ENCODE assay signal across 21 cellular contexts in genomic region chr6:53943410-53943809, GRCh38.
DNase-seq lines count a peak whose midpoint lies in the region; ATAC-seq, FAIRE-seq and TF ChIP-seq lines count a peak whose summit lies in the region.
"Had no signal": no experiment of that assay in that cellular context is flagged by ENCODE, and none has a peak within 500 bp of the region (broad histone marks: within the 10 kb centered on the region; RNA-seq: fewer than 3 reads in every experiment).

No MANE protein-coding gene starts in this region.

- H2AFZ ChIP-seq in endothelial cell of umbilical vein (ENCODE audit: low read depth, low read length) = peak overlapping the region; percentile 23
- H2AFZ ChIP-seq: PC-9 had no signal

- FAIRE-seq in endothelial cell of umbilical vein (lab: Jason Lieb, UNC) = peak; percentile 59
- FAIRE-seq: G401.6, GM12892, H54, small intestine had no signal

- H3K79me2 ChIP-seq in endothelial cell of umbilical vein (ENCODE audit: control insufficient read depth, insufficient read depth, low read length) (no peaks in the 10 kb centered on the region), mesendoderm (ENCODE audit: control insufficient read depth, insufficient read depth, low read length) (no peaks in the 10 kb centered on the region)

- H3K4me2 ChIP-seq in endothelial cell of umbilical vein (ENCODE audit: insufficient read depth, low read length) (no peak overlapping the region), mesendoderm (ENCODE audit: low read length) (no peak overlapping the region)
- H3K4me2 ChIP-seq: PC-9 had no signal

- H3K36me3 ChIP-seq in endothelial cell of umbilical vein (ENCODE audit: control insufficient read depth in 2 of 2, extremely low read depth in 1 of 2, insufficient read depth in 2 of 2, low read length in 2 of 2) (no peaks in the 10 kb centered on the region), left lung (no peaks in the 10 kb centered on the region), gastrocnemius medialis (no peaks in the 10 kb centered on the region), mesendoderm (ENCODE audit: control insufficient read depth, insufficient read depth, low read length) (no peaks in the 10 kb centered on the region)

- H3K4ac ChIP-seq in mesendoderm (ENCODE audit: low read depth, low read length) = no peak overlapping the region

- H3K27ac ChIP-seq in endothelial cell of umbilical vein (ENCODE audit: insufficient read depth, low read depth, low read length) = no peak overlapping the region
- H3K27ac ChIP-seq in left lung = no peak overlapping the region
- H3K27ac ChIP-seq in gastrocnemius medialis = no peak overlapping the region
- no peak overlapping the region for H3K27ac ChIP-seq in mesendoderm (ENCODE audit: low read depth, low read length)
- H3K27ac ChIP-seq: PC-9 had no signal

- no peaks in the 10 kb centered on the region for H3K36me3 Mint-ChIP-seq in activated CD4-positive, alpha-beta memory T cell treated with anti-CD3 and anti-CD28 coated beads for 36 hours
- H3K36me3 Mint-ChIP-seq: stimulated activated effector memory CD8-positive, alpha-beta T cell treated with anti-CD3 and anti-CD28 coated beads, Interleukin-12 subunit alpha, Interleukin-12 subunit beta, amount 100 ng/mL, for 72 hours had no signal

- H4K20me1 ChIP-seq in endothelial cell of umbilical vein (replicated peaks; ENCODE audit: control insufficient read depth, extremely low read depth, insufficient read depth, low read length) = no peaks in the 10 kb centered on the region

- POLR2A ChIA-PET in endothelial cell of umbilical vein (lab: Charles Lee) = interaction anchor here (0.8 to 1.2 kb wide), 2 partner anchors 148 to 149 kb away, joined by 3 read pairs; partner anchors contain the start of gene LRRC1
- POLR2A ChIA-PET in activated CD4-positive, alpha-beta memory T cell treated with anti-CD3 and anti-CD28 coated beads for 36 hours (lab: Charles Lee) = no interaction called here

- H4K5ac ChIP-seq in mesendoderm (ENCODE audit: low read length) = no peak overlapping the region

- ATAC-seq in left lung (peak; percentile 15), gastrocnemius medialis (peak; percentile 30 to 46)
- ATAC-seq: activated naive CD8-positive, alpha-beta T cell treated with anti-CD3 and anti-CD28 coated beads, Interleukin-2, amount 50 U/mL, for 24 hours; activated T-cell treated with anti-CD3 and anti-CD28 coated beads, Interleukin-2, amount 50 U/mL, for 4 hours; stimulated activated effector memory CD8-positive, alpha-beta T cell treated with anti-CD3 and anti-CD28 coated beads, Interleukin-12 subunit alpha, Interleukin-12 subunit beta, amount 100 ng/mL, for 72 hours had no signal

- H3K4me3 Mint-ChIP-seq in activated CD4-positive, alpha-beta memory T cell treated with anti-CD3 and anti-CD28 coated beads for 36 hours = no peak overlapping the region
- H3K4me3 Mint-ChIP-seq: activated naive CD8-positive, alpha-beta T cell treated with anti-CD3 and anti-CD28 coated beads, Interleukin-2, amount 50 U/mL, for 24 hours; activated T-cell treated with anti-CD3 and anti-CD28 coated beads, Interleukin-2, amount 50 U/mL, for 4 hours; dendritic cell treated with granulocyte-macrophage colony-stimulating factor and Interleukin-4, amounts not matched to agents 40 ng/mL and 50 ng/mL, for 4 days; nephron progenitor cell; stimulated activated effector memory CD8-positive, alpha-beta T cell treated with anti-CD3 and anti-CD28 coated beads, Interleukin-12 subunit alpha, Interleukin-12 subunit beta, amount 100 ng/mL, for 72 hours had no signal

- H3K27ac Mint-ChIP-seq in activated CD4-positive, alpha-beta memory T cell treated with anti-CD3 and anti-CD28 coated beads for 36 hours = no peak overlapping the region
- H3K27ac Mint-ChIP-seq: activated naive CD8-positive, alpha-beta T cell treated with anti-CD3 and anti-CD28 coated beads, Interleukin-2, amount 50 U/mL, for 24 hours; dendritic cell treated with granulocyte-macrophage colony-stimulating factor and Interleukin-4, amounts not matched to agents 40 ng/mL and 50 ng/mL, for 4 days; nephron progenitor cell; stimulated activated effector memory CD8-positive, alpha-beta T cell treated with anti-CD3 and anti-CD28 coated beads, Interleukin-12 subunit alpha, Interleukin-12 subunit beta, amount 100 ng/mL, for 72 hours had no signal

- intact Hi-C loops in endothelial cell of umbilical vein (cut with micrococcal nuclease) (loop anchor here (5.0 kb wide), 1 partner anchor 151 kb away; no protein-coding TSS in a partner anchor), left lung (cut with DNase I) (no loop called here), gastrocnemius medialis (cut with DNase I; ENCODE audit: low total_unique reads) (no loop called here)
- intact Hi-C loops in activated CD4-positive, alpha-beta memory T cell treated with anti-CD3 and anti-CD28 coated beads for 36 hours (cut with micrococcal nuclease) = no loop called here

- H3K9me3 ChIP-seq in endothelial cell of umbilical vein (replicated peaks; ENCODE audit: control insufficient read depth, insufficient read depth, low read length) (no peaks in the 10 kb centered on the region), left lung (peaks cover 0 to 6% of the 10 kb centered on the region in 2 donors), gastrocnemius medialis (no peaks in the 10 kb centered on the region)

- no peak overlapping the region for H3K56ac ChIP-seq in mesendoderm (ENCODE audit: low read length)

- peaks cover 6% of the 10 kb centered on the region for H3K27me3 Mint-ChIP-seq in activated CD4-positive, alpha-beta memory T cell treated with anti-CD3 and anti-CD28 coated beads for 36 hours
- H3K27me3 Mint-ChIP-seq: dendritic cell treated with granulocyte-macrophage colony-stimulating factor and Interleukin-4, amounts not matched to agents 40 ng/mL and 50 ng/mL, for 4 days had no signal

- H3K9me1 ChIP-seq in endothelial cell of umbilical vein (replicated peaks; ENCODE audit: control insufficient read depth, extremely low read depth, insufficient read depth, low read length) = no peaks in the 10 kb centered on the region

- peaks cover 6% of the 10 kb centered on the region for H3K4me1 ChIP-seq in endothelial cell of umbilical vein (ENCODE audit: control insufficient read depth, extremely low read depth, insufficient read depth, low read length)
- H3K4me1 ChIP-seq in left lung = peaks cover 0 to 6% of the 10 kb centered on the region in 2 donors
- H3K4me1 ChIP-seq in gastrocnemius medialis = peaks cover 7 to 11% of the 10 kb centered on the region in 2 donors
- no peaks in the 10 kb centered on the region for H3K4me1 ChIP-seq in mesendoderm (ENCODE audit: control insufficient read depth, low read depth, low read length)

- dilution Hi-C loops in endothelial cell of umbilical vein (cut with MboI; ENCODE audit: extremely low pct_ligation_motif_present, low sequenced_read_pairs) = no loop called here

- in situ Hi-C loops in gastrocnemius medialis (cut with MboI; ENCODE audit: low sequenced_read_pairs in 4 of 4) = no loop called here

- WGBS in mesendoderm (ENCODE audit: extremely low coverage, insufficient coverage, low lambda C conversion rate) = no CpG with 5 or more reads among the region's 2 CpGs

- no peaks in the 10 kb centered on the region for H3K27me3 ChIP-seq in endothelial cell of umbilical vein (ENCODE audit: control insufficient read depth in 2 of 2, insufficient read depth in 2 of 2, low read length in 2 of 2)
- no peaks in the 10 kb centered on the region for H3K27me3 ChIP-seq in left lung
- no peaks in the 10 kb centered on the region for H3K27me3 ChIP-seq in gastrocnemius medialis
- no peaks in the 10 kb centered on the region for H3K27me3 ChIP-seq in mesendoderm (ENCODE audit: insufficient read depth, low read length, poor library complexity)

- H3K9me3 Mint-ChIP-seq in activated CD4-positive, alpha-beta memory T cell treated with anti-CD3 and anti-CD28 coated beads for 36 hours = no peaks in the 10 kb centered on the region
- H3K9me3 Mint-ChIP-seq: activated T-cell treated with anti-CD3 and anti-CD28 coated beads, Interleukin-2, amount 50 U/mL, for 4 hours; stimulated activated effector memory CD8-positive, alpha-beta T cell treated with anti-CD3 and anti-CD28 coated beads, Interleukin-12 subunit alpha, Interleukin-12 subunit beta, amount 100 ng/mL, for 72 hours had no signal

- no TSS peak for BruUV-seq in endothelial cell of umbilical vein (replicated peaks; lab: Mats Ljungman, UMichigan)

- H3K4me1 Mint-ChIP-seq in activated CD4-positive, alpha-beta memory T cell treated with anti-CD3 and anti-CD28 coated beads for 36 hours (ENCODE audit: low read depth) = peaks cover 4% of the 10 kb centered on the region
- H3K4me1 Mint-ChIP-seq: nephron progenitor cell; stimulated activated effector memory CD8-positive, alpha-beta T cell treated with anti-CD3 and anti-CD28 coated beads, Interleukin-12 subunit alpha, Interleukin-12 subunit beta, amount 100 ng/mL, for 72 hours had no signal

- no peak overlapping the region for H2BK5ac ChIP-seq in mesendoderm (ENCODE audit: low read length)

- no peaks in the 10 kb centered on the region for H3K79me1 ChIP-seq in mesendoderm (ENCODE audit: low read length)

- no peak overlapping the region for H3K18ac ChIP-seq in mesendoderm (ENCODE audit: low read length)

- H3K23ac ChIP-seq in mesendoderm (ENCODE audit: low read length) = no peak overlapping the region

- DNase-seq in RPMI8226 = peak; percentile 36
- peak; percentile 77 for DNase-seq in endothelial cell of umbilical vein (ENCODE audit: low read depth, low spot score)
- no peak for DNase-seq in left lung
- DNase-seq in gastrocnemius medialis = no peak
- no peak for DNase-seq in mesendoderm
- DNase-seq in effector CD4-positive, alpha-beta T cell = no peak
- no peak for DNase-seq in activated CD4-positive, alpha-beta memory T cell treated with anti-CD3 and anti-CD28 coated beads for 36 hours
- DNase-seq in HPDE6-E6E7 (ENCODE audit: extremely low spot score) = no peak
- DNase-seq: activated CD4-positive, alpha-beta T cell treated with anti-CD3 and anti-CD28 coated beads, Interleukin-2, amount 50 U/mL, for 1 hour; activated naive CD8-positive, alpha-beta T cell treated with anti-CD3 and anti-CD28 coated beads, Interleukin-2, amount 50 U/mL, for 24 hours; activated T-cell treated with anti-CD3 and anti-CD28 coated beads, Interleukin-2, amount 50 U/mL, for 4 hours; NCI-H187 treated with DMSO at 0.1 percent for 48 hours; NCI-H526; nephron progenitor cell; PC-9; small intestine had no signal

- no peak for TF ChIP-seq POLR2A in endothelial cell of umbilical vein (IDR thresholded peaks at IDR 0.05; ENCODE audit: low read depth, low read length)
- TF ChIP-seq POLR2A in gastrocnemius medialis (IDR thresholded peaks at IDR 0.05) = no peak

- H3K4me3 ChIP-seq in endothelial cell of umbilical vein (replicated peaks in 1 of 3; ENCODE audit: insufficient read depth in 1 of 3, low read depth in 1 of 3, low read length in 3 of 3) (no peak overlapping the region), left lung (no peak overlapping the region), gastrocnemius medialis (no peak overlapping the region), mesendoderm (ENCODE audit: low read length) (no peak overlapping the region)
- H3K4me3 ChIP-seq: PC-9 had no signal

- H2AK5ac ChIP-seq in mesendoderm (ENCODE audit: low read length) = no peak overlapping the region

- H3K9ac ChIP-seq in endothelial cell of umbilical vein (replicated peaks; ENCODE audit: extremely low read depth, insufficient read depth, low read length) (no peak overlapping the region), mesendoderm (ENCODE audit: low read length) (no peak overlapping the region)

- no peak overlapping the region for H4K8ac ChIP-seq in mesendoderm (ENCODE audit: low read depth, low read length)

- H2BK120ac ChIP-seq in mesendoderm (ENCODE audit: low read depth, low read length) = no peak overlapping the region

- CTCF ChIA-PET in endothelial cell of umbilical vein (lab: Charles Lee) = interaction anchor here (0.9 to 2.4 kb wide), 6 partner anchors 8 to 225 kb away, joined by 3 to 15 read pairs (median 8); partner anchors contain the start of gene LRRC1
- CTCF ChIA-PET in activated CD4-positive, alpha-beta memory T cell treated with anti-CD3 and anti-CD28 coated beads for 36 hours (lab: Charles Lee) = no interaction called here

- no peak overlapping the region for H2BK15ac ChIP-seq in mesendoderm (replicated peaks; ENCODE audit: low read depth)

- no peak for TF ChIP-seq CTCF in endothelial cell of umbilical vein (IDR thresholded peaks at IDR 0.05; ENCODE audit: extremely low read depth in 1 of 2, insufficient read depth in 1 of 2, low read depth in 1 of 2, low read length in 2 of 2)
- no peak for TF ChIP-seq CTCF in left lung (IDR thresholded peaks at IDR 0.05)
- TF ChIP-seq CTCF in gastrocnemius medialis (IDR thresholded peaks at IDR 0.05 in 4 of 5, conservative IDR thresholded peaks at IDR 0.05 in 1 of 5) = no peak

Comparison
In these comparisons a context has a peak if more than half of its experiments do, and no peak if none do; other contexts are left out.
1. DNase-seq: peak in RPMI8226 (single experiment) and endothelial cell of umbilical vein (single experiment); none in left lung (0 of 2), gastrocnemius medialis (0 of 2), mesendoderm (single experiment), effector CD4-positive, alpha-beta T cell (single experiment), activated CD4-positive, alpha-beta memory T cell treated with anti-CD3 and anti-CD28 coated beads for 36 hours (single experiment) and HPDE6-E6E7 (single experiment).